30 cellular contexts compared by ENCODE assay signal in genomic region chr10:127017406-127018297, GRCh38.
DNase-seq lines count a peak whose midpoint lies in the region; FAIRE-seq lines count a peak whose summit lies in the region.
"Had no signal": no experiment of that assay in that cellular context is flagged by ENCODE, and none has a peak within 500 bp of the region (broad histone marks: within the 10 kb centered on the region; RNA-seq: fewer than 3 reads in every experiment).

No MANE protein-coding gene starts in this region.

- H3K14ac ChIP-seq in mesenchymal stem cell (ENCODE audit: low read length in 2 of 2) = no peak overlapping the region

- FAIRE-seq in small intestine (lab: Jason Lieb, UNC) = no peak
- FAIRE-seq: H54, kidney had no signal

- no peak overlapping the region for H2BK5ac ChIP-seq in mesenchymal stem cell (ENCODE audit: low read depth, low read length, poor library complexity, severe bottlenecking)

- no peak overlapping the region for H3K23ac ChIP-seq in mesenchymal stem cell (ENCODE audit: low read length in 2 of 2)

- H4K20me1 ChIP-seq in Karpas-422 (ENCODE audit: insufficient read depth, low read depth, low read length) = no peaks in the 10 kb centered on the region
- H4K20me1 ChIP-seq: BLaER1 had no signal

- no peak overlapping the region for H2BK15ac ChIP-seq in mesenchymal stem cell (ENCODE audit: low read depth, poor library complexity, severe bottlenecking)

- H3K36me3 ChIP-seq in Karpas-422 (ENCODE audit: insufficient read depth, low read length) (no peaks in the 10 kb centered on the region), mesenchymal stem cell (ENCODE audit: control insufficient read depth in 1 of 2, insufficient read depth in 2 of 2, low read depth in 1 of 2, low read length in 2 of 2) (peaks cover 64 to 85% of the 10 kb centered on the region in 2 experiments), small intestine (ENCODE audit: control insufficient read depth in 2 of 2, insufficient read depth in 2 of 2, low read length in 2 of 2) (no peaks in the 10 kb centered on the region)
- H3K36me3 ChIP-seq: BLaER1, transverse colon had no signal

- no peak overlapping the region for H2BK12ac ChIP-seq in mesenchymal stem cell (ENCODE audit: low read length in 2 of 2)

- no peak overlapping the region for H2BK120ac ChIP-seq in mesenchymal stem cell (ENCODE audit: low read depth, low read length)

- H3K79me1 ChIP-seq in mesenchymal stem cell (replicated peaks; ENCODE audit: low read length, poor library complexity, severe bottlenecking) = peaks cover 40% of the 10 kb centered on the region

- H3K27me3 ChIP-seq in Karpas-422 (ENCODE audit: low read length) = no peaks in the 10 kb centered on the region
- H3K27me3 ChIP-seq in mesenchymal stem cell (ENCODE audit: control insufficient read depth in 1 of 2, insufficient read depth in 1 of 2, low read length in 2 of 2) = no peaks in the 10 kb centered on the region
- no peaks in the 10 kb centered on the region for H3K27me3 ChIP-seq in small intestine (ENCODE audit: control insufficient read depth in 2 of 2, insufficient read depth in 2 of 2, low read length in 2 of 2)
- H3K27me3 ChIP-seq: BLaER1, heart left ventricle, transverse colon had no signal

- H3K79me2 ChIP-seq in Karpas-422 (ENCODE audit: low read length) = no peaks in the 10 kb centered on the region

- no peak overlapping the region for H3K18ac ChIP-seq in mesenchymal stem cell (ENCODE audit: low read depth in 1 of 2, low read length in 2 of 2)

- no peaks in the 10 kb centered on the region for H3K9me2 ChIP-seq in Karpas-422 (replicated peaks; ENCODE audit: insufficient read depth, low read length)

- H3K27ac ChIP-seq in Karpas-422 (ENCODE audit: low read length) (no peak overlapping the region), mesenchymal stem cell (ENCODE audit: low read length, poor library complexity, severe bottlenecking) (no peak overlapping the region), small intestine (ENCODE audit: low read depth in 1 of 2, low read length in 1 of 2) (no peak overlapping the region)
- H3K27ac ChIP-seq: BLaER1, coronary artery, heart left ventricle, KMS-11, transverse colon had no signal

- WGBS in mesenchymal stem cell = 93% methylated on average over 22 of the region's 22 CpGs
- 79 to 91% (median 88%) methylated on average over 22 of the region's 22 CpGs for WGBS in small intestine, 3 donors

- H3K9ac ChIP-seq in Karpas-422 (ENCODE audit: low read length) (no peak overlapping the region), mesenchymal stem cell (ENCODE audit: low read length) (no peak overlapping the region)
- H3K9ac ChIP-seq: BLaER1, KMS-11 had no signal

- H2AFZ ChIP-seq in Karpas-422 (ENCODE audit: low read length) = no peak overlapping the region
- no peak overlapping the region for H2AFZ ChIP-seq in mesenchymal stem cell (ENCODE audit: low read depth, low read length)

- no peak overlapping the region for H3K4me3 ChIP-seq in Karpas-422 (ENCODE audit: low read length)
- H3K4me3 ChIP-seq in mesenchymal stem cell (ENCODE audit: insufficient read depth in 1 of 2, low read depth in 1 of 2, low read length in 2 of 2) = no peak overlapping the region
- H3K4me3 ChIP-seq in small intestine (ENCODE audit: low read depth in 1 of 2, low read length in 2 of 2) = no peak overlapping the region
- H3K4me3 ChIP-seq: BLaER1, coronary artery, heart left ventricle, lung, mucosa of descending colon, transverse colon had no signal

- no peak overlapping the region for H2AK5ac ChIP-seq in mesenchymal stem cell (ENCODE audit: low read length, severe bottlenecking)

- H4K8ac ChIP-seq in mesenchymal stem cell (ENCODE audit: low read length) = no peak overlapping the region

- no peaks in the 10 kb centered on the region for H3K4me1 ChIP-seq in Karpas-422 (ENCODE audit: low read length)
- peaks cover 1% of the 10 kb centered on the region for H3K4me1 ChIP-seq in mesenchymal stem cell (ENCODE audit: control insufficient read depth, insufficient read depth, low read depth, low read length)
- peaks cover 0 to 3% of the 10 kb centered on the region in 2 donors for H3K4me1 ChIP-seq in small intestine (ENCODE audit: control insufficient read depth in 2 of 2, insufficient read depth in 1 of 2, low read depth in 1 of 2, low read length in 1 of 2)

- H3K9me3 ChIP-seq in Karpas-422 (ENCODE audit: low read length) = peaks cover 11% of the 10 kb centered on the region
- H3K9me3 ChIP-seq in mesenchymal stem cell (ENCODE audit: control insufficient read depth, low read length) = no peaks in the 10 kb centered on the region
- H3K9me3 ChIP-seq in small intestine (ENCODE audit: control insufficient read depth, low read depth) = no peaks in the 10 kb centered on the region
- H3K9me3 ChIP-seq: BLaER1, heart left ventricle, mucosa of descending colon, transverse colon had no signal

- no peak overlapping the region for H4K91ac ChIP-seq in mesenchymal stem cell (ENCODE audit: low read length)

- peak; percentile 19 for DNase-seq in Karpas-422
- DNase-seq in astrocyte of the hippocampus (ENCODE audit: low read depth, low spot score) = peak; percentile 28
- peak; percentile 15 for DNase-seq in mesenchymal stem cell
- DNase-seq in small intestine = peak; percentile 18
- DNase-seq in NCI-H774 (lab: John Stamatoyannopoulos, UW) = no peak
- no peak for DNase-seq in nucleus accumbens (lab: John Stamatoyannopoulos, UW)
- DNase-seq in OCI-M1 (lab: John Stamatoyannopoulos, UW) = no peak
- no peak for DNase-seq in SKM-1 (lab: John Stamatoyannopoulos, UW; ENCODE audit: unreplicated experiment)
- DNase-seq: activated B cell treated with CpG ODN at 0.5 μM for 24 hours; activated CD4-positive, alpha-beta T cell treated with anti-CD3 and anti-CD28 coated beads, Interleukin-2, amount 50 U/mL, for 1 hour; activated effector memory CD4-positive, alpha-beta T cell treated with anti-CD3 and anti-CD28 coated beads, Interleukin-2, amount 50 U/mL, for 16 hours; activated naive CD8-positive, alpha-beta T cell treated with anti-CD3 and anti-CD28 coated beads for 36 hours; activated T-cell treated with anti-CD3 and anti-CD28 coated beads, Interleukin-2, amount 50 U/mL, for 1 hour; aorta; DMS 273 treated with DMSO at 0.1 percent for 48 hours; effector memory CD4-positive, alpha-beta T cell; EL; heart left ventricle; kidney; mucosa of descending colon; NCI-H1436 treated with DMSO at 0.1 percent for 48 hours; NCI-H226; right cardiac atrium; stimulated activated CD4-positive, alpha-beta T cell treated with anti-CD3 and anti-CD28 coated beads, Interleukin-4, amount 100 ng/mL, for 1 hour; transverse colon had no signal

- H3K4me2 ChIP-seq in Karpas-422 (ENCODE audit: low read depth, low read length, poor library complexity, severe bottlenecking) (no peak overlapping the region), mesenchymal stem cell (ENCODE audit: low read length, poor library complexity, severe bottlenecking) (no peak overlapping the region)
- H3K4me2 ChIP-seq: BLaER1, KMS-11 had no signal

- H3K4ac ChIP-seq in mesenchymal stem cell (ENCODE audit: low read depth in 1 of 2, low read length in 2 of 2) = no peak overlapping the region

Comparison
In these comparisons a context has a peak if more than half of its experiments do, and no peak if none do; other contexts are left out.
1. DNase-seq: peak in Karpas-422 (single experiment), astrocyte of the hippocampus (single experiment), mesenchymal stem cell (single experiment) and small intestine (single experiment); none in NCI-H774 (single experiment), nucleus accumbens (0 of 56), OCI-M1 (single experiment) and SKM-1 (single experiment).